In genomic region chr1:216854836-216855485, GRCh38 we compare ENCODE assay signal across 23 cellular contexts.
DNase-seq lines count a peak whose midpoint lies in the region; ATAC-seq, FAIRE-seq and TF ChIP-seq lines count a peak whose summit lies in the region.
"Had no signal": no experiment of that assay in that cellular context is flagged by ENCODE, and none has a peak within 500 bp of the region (broad histone marks: within the 10 kb centered on the region; RNA-seq: fewer than 3 reads in every experiment).

No MANE protein-coding gene starts in this region.

- DNase-seq in Right ventricle myocardium superior (no peak), cardiac septum (ENCODE audit: low spot score) (no peak), D721Med (ENCODE audit: insufficient read length, low spot score) (no peak), H9 (no peak), GM19238 (ENCODE audit: insufficient read length, low spot score) (no peak)
- no peak for DNase-seq in activated naive CD4-positive, alpha-beta T cell treated with anti-CD3 and anti-CD28 coated beads, Interleukin-2, amount 50 U/mL, for 72 hours (ENCODE audit: low spot score in 2 of 2)
- DNase-seq: 8988T; ACHN; C1 segment of cervical spinal cord; Calu3; CD4-positive, alpha-beta memory T cell; COR-L47; DMS153; DND-41; GM23248; HCEC 1CT had no signal

- no peak overlapping the region for H3K4me2 ChIP-seq in H9 (ENCODE audit: insufficient read depth, insufficient read length, low read length)
- H3K4me2 ChIP-seq: A549 had no signal

- no peaks in the 10 kb centered on the region for H4K20me1 ChIP-seq in H9 (ENCODE audit: control insufficient read depth, insufficient read depth, insufficient read length)

- no peak overlapping the region for H2BK20ac ChIP-seq in H9 (ENCODE audit: low read depth, low read length, poor library complexity, severe bottlenecking)

- H2AK5ac ChIP-seq in H9 (ENCODE audit: insufficient read length, low read length) = no peak overlapping the region

- TF ChIP-seq POLR2A in gastroesophageal sphincter (IDR thresholded peaks at IDR 0.05) = no peak

- no peak overlapping the region for H3K56ac ChIP-seq in H9 (ENCODE audit: insufficient read length, low read depth, low read length)

- intact Hi-C loops in Right ventricle myocardium superior (cut with DNase I) (no loop called here), cardiac septum (cut with DNase I) (no loop called here)

- no peak overlapping the region for H3K4me3 Mint-ChIP-seq in H9
- H3K4me3 Mint-ChIP-seq: CD4-positive, alpha-beta memory T cell had no signal

- peaks cover 44 to 52% of the 10 kb centered on the region in 2 experiments for H3K4me1 Mint-ChIP-seq in H9
- H3K4me1 Mint-ChIP-seq: CD4-positive, alpha-beta memory T cell had no signal

- H3K27ac Mint-ChIP-seq in H9 = peak overlapping the region; percentile 32 to 90 (median 46); a peak in 3 of 7 replicates
- H3K27ac Mint-ChIP-seq in activated naive CD4-positive, alpha-beta T cell treated with anti-CD3 and anti-CD28 coated beads, Interleukin-2, amount 50 U/mL, for 72 hours = no peak overlapping the region
- H3K27ac Mint-ChIP-seq: CD4-positive, alpha-beta memory T cell had no signal

- no peak overlapping the region for H3K14ac ChIP-seq in H9 (ENCODE audit: insufficient read depth, low read length)

- no peak overlapping the region for H2BK12ac ChIP-seq in H9 (ENCODE audit: insufficient read length, low read depth, low read length)

- no peak overlapping the region for H3T11ph ChIP-seq in H9 (ENCODE audit: low read length)

- H3K36me3 ChIP-seq in gastroesophageal sphincter = no peaks in the 10 kb centered on the region

- no peak overlapping the region for H3K4ac ChIP-seq in H9 (ENCODE audit: low read depth, low read length)

- no peaks in the 10 kb centered on the region for H3K79me1 ChIP-seq in H9 (ENCODE audit: insufficient read depth, low read depth, low read length, poor library complexity, severe bottlenecking)

- TF ChIP-seq CTCF in D721Med (IDR thresholded peaks at IDR 0.05; ENCODE audit: insufficient read depth, missing control alignments) (no peak), H9 (conservative IDR thresholded peaks at IDR 0.05) (no peak), gastroesophageal sphincter (IDR thresholded peaks at IDR 0.05) (no peak)

- no peaks in the 10 kb centered on the region for H3K79me2 ChIP-seq in H9 (ENCODE audit: insufficient read depth, low read length)

- H4K8ac ChIP-seq in H9 (replicated peaks; ENCODE audit: insufficient read length, low read depth, low read length) = no peak overlapping the region

- no CpG with 5 or more reads among the region's 6 CpGs for WGBS in H9 (ENCODE audit: extremely low coverage, insufficient read length, low lambda C conversion rate)
- WGBS in gastroesophageal sphincter (ENCODE audit: low coverage in 1 of 2), 2 donors = 22 to 38% methylated on average over 4 to 6 of the region's 6 CpGs

- no peaks in the 10 kb centered on the region for H3K9me3 Mint-ChIP-seq in H9
- H3K9me3 Mint-ChIP-seq in activated naive CD4-positive, alpha-beta T cell treated with anti-CD3 and anti-CD28 coated beads, Interleukin-2, amount 50 U/mL, for 72 hours = peaks cover 11 to 21% of the 10 kb centered on the region in 2 donors

- no peak overlapping the region for H3K9ac ChIP-seq in H9 (ENCODE audit: extremely low read depth, insufficient read length, low read length)
- H3K9ac ChIP-seq: GM23248 had no signal

- TF ChIP-seq EP300 in gastroesophageal sphincter (IDR thresholded peaks at IDR 0.05) = no peak

- no peaks in the 10 kb centered on the region; a peak in 1 of 7 replicates for H3K36me3 Mint-ChIP-seq in H9 (ENCODE audit: insufficient read depth in 1 of 3, low read depth in 3 of 3)
- H3K36me3 Mint-ChIP-seq in activated naive CD4-positive, alpha-beta T cell treated with anti-CD3 and anti-CD28 coated beads, Interleukin-2, amount 50 U/mL, for 72 hours = no peaks in the 10 kb centered on the region
- H3K36me3 Mint-ChIP-seq: CD4-positive, alpha-beta memory T cell had no signal

- H2BK5ac ChIP-seq in H9 (ENCODE audit: insufficient read length, low read length) = no peak overlapping the region

- H3K4me1 ChIP-seq in H9 (ENCODE audit: insufficient read depth, low read length) (peaks cover 9% of the 10 kb centered on the region; the same call in 1 of the 2 replicates), gastroesophageal sphincter (peaks cover 0 to 16% (median 4%) of the 10 kb centered on the region in 3 donors)
- H3K4me1 ChIP-seq: A549 had no signal

- H3K23ac ChIP-seq in H9 (ENCODE audit: insufficient read length, low read depth, low read length) = no peak overlapping the region

- no peak overlapping the region for H2BK15ac ChIP-seq in H9 (ENCODE audit: low read depth, low read length)

- no peak overlapping the region for H2AFZ ChIP-seq in H9 (ENCODE audit: low read length)
- H2AFZ ChIP-seq: GM23248 had no signal

- H3K18ac ChIP-seq in H9 (ENCODE audit: insufficient read length, low read depth, low read length) = no peak overlapping the region

- ATAC-seq in Right ventricle myocardium superior (ENCODE audit: poor library complexity) = peak; percentile 85
- ATAC-seq in gastroesophageal sphincter = no peak
- ATAC-seq in activated naive CD4-positive, alpha-beta T cell treated with anti-CD3 and anti-CD28 coated beads, Interleukin-2, amount 50 U/mL, for 72 hours = no peak
- no peak for ATAC-seq in HG02571 (IDR thresholded peaks at IDR 0.05; ENCODE audit: unreplicated experiment)
- ATAC-seq: A549 had no signal

- H4K5ac ChIP-seq in H9 (ENCODE audit: insufficient read length, low read depth, low read length) = no peak overlapping the region

- no peaks in the 10 kb centered on the region for H3K23me2 ChIP-seq in H9 (ENCODE audit: insufficient read length, low read depth, low read length, poor library complexity, severe bottlenecking)

- no peak overlapping the region for H3K4me3 ChIP-seq in gastroesophageal sphincter
- H3K4me3 ChIP-seq: A549, GM23248 had no signal

- peak; percentile 41 for FAIRE-seq in D721Med (lab: Jason Lieb, UNC)
- FAIRE-seq: A549, G401.6, GM12892, GM19239, H54 had no signal

- H3K27me3 Mint-ChIP-seq in H9 (ENCODE audit: low read depth) = no peaks in the 10 kb centered on the region
- H3K27me3 Mint-ChIP-seq: CD4-positive, alpha-beta memory T cell had no signal

- no peak overlapping the region for H4K91ac ChIP-seq in H9 (ENCODE audit: insufficient read length, low read depth, low read length)

- H2BK120ac ChIP-seq in H9 (ENCODE audit: low read depth, low read length, poor library complexity, severe bottlenecking) = no peak overlapping the region

- H3K9me3 ChIP-seq in H9 (ENCODE audit: control insufficient read depth, low read depth, low read length) = no peaks in the 10 kb centered on the region
- no peaks in the 10 kb centered on the region for H3K9me3 ChIP-seq in gastroesophageal sphincter
- H3K9me3 ChIP-seq: A549 had no signal

- H3K27me3 ChIP-seq in H9 (ENCODE audit: insufficient read depth, low read length) (no peaks in the 10 kb centered on the region), gastroesophageal sphincter (no peaks in the 10 kb centered on the region)

- H3K27ac ChIP-seq in H9 (ENCODE audit: insufficient read length, low read depth, low read length) = no peak overlapping the region
- H3K27ac ChIP-seq in gastroesophageal sphincter = peak overlapping the region in 3 of 4 donors; percentile 44 to 49 (median 46)
- H3K27ac ChIP-seq: A549, GM23248 had no signal

Comparison
In these comparisons a context has a peak if more than half of its experiments do, and no peak if none do; other contexts are left out.
1. H3K27ac Mint-ChIP-seq: peak in H9 (3 of 3); none in activated naive CD4-positive, alpha-beta T cell treated with anti-CD3 and anti-CD28 coated beads, Interleukin-2, amount 50 U/mL, for 72 hours (0 of 2).